19 cellular contexts compared by ENCODE assay signal in the genomic region with DNA sequence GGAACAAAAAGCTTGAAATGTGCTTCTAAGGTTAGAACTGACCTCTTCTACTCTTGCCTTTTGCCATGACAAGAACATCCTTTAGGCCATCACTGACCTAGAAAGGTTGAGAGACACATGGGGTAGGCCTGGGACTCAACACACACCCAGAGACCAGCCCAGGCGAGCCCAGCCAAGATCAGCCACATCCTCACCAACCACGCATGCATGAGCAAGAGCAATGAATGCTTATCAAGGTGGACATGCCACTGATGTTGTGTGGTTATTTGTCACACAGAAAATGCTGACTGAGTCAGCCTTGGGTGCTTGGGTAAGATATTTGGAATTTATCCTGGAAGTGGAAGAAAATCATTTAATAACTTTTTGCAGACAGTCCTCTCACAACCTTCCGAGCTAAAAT. TPM values are rescaled to one million over a fixed set of nuclear protein-coding genes. Genes with fewer than 3 reads are reported as not detected.
DNase-seq lines count a peak whose midpoint lies in the region; ATAC-seq, FAIRE-seq and TF ChIP-seq lines count a peak whose summit lies in the region.
"Had no signal": no experiment of that assay in that cellular context is flagged by ENCODE, and none has a peak within 500 bp of the region (broad histone marks: within the 10 kb centered on the region; RNA-seq: fewer than 3 reads in every experiment).

No MANE protein-coding gene starts in this region.

- H3K4me3 ChIP-seq in bronchial epithelial cell (ENCODE audit: low read depth, low read length) (no peak overlapping the region), osteoblast (ENCODE audit: insufficient read depth, low read length) (no peak overlapping the region), heart right ventricle (no peak overlapping the region)
- H3K4me3 ChIP-seq: SK-N-MC had no signal

- H4K20me1 ChIP-seq in osteoblast (ENCODE audit: insufficient read depth, low read length), result no peaks in the 10 kb centered on the region

- no peak overlapping the region for H3K4me2 ChIP-seq in osteoblast (ENCODE audit: insufficient read depth, low read length)

- peak; percentile 65 for DNase-seq in Daoy (ENCODE audit: low read depth)
- peak; percentile 9 for DNase-seq in NCI-H226
- peak; percentile 85 for DNase-seq in bronchial epithelial cell (ENCODE audit: low read depth)
- DNase-seq in osteoblast (ENCODE audit: insufficient read length, low spot score, missing footprints), result peak; percentile 50
- DNase-seq in pons (ENCODE audit: low spot score), result no peak
- DNase-seq in stimulated activated CD4-positive, alpha-beta T cell treated with anti-CD3 and anti-CD28 coated beads, Interleukin-4, amount 100 ng/mL, for 1 hour, result no peak
- no peak for DNase-seq in heart right ventricle
- DNase-seq: DMS 273 treated with DMSO at 0.1 percent for 48 hours, H7, Kasumi-1, NCI-H187, NCI-H446, Right ventricle myocardium superior had no signal

- no peaks in the 10 kb centered on the region for H3K36me3 ChIP-seq in bronchial epithelial cell (ENCODE audit: control insufficient read depth, insufficient read depth, low read length)
- no peaks in the 10 kb centered on the region for H3K36me3 ChIP-seq in osteoblast (ENCODE audit: insufficient read depth, low read length)
- no peaks in the 10 kb centered on the region for H3K36me3 ChIP-seq in heart right ventricle

- no peak overlapping the region for H2AFZ ChIP-seq in osteoblast (ENCODE audit: low read length)

- H3K27ac ChIP-seq in osteoblast (ENCODE audit: low read depth, low read length), result no peak overlapping the region
- no peak overlapping the region for H3K27ac ChIP-seq in heart right ventricle
- H3K27ac ChIP-seq: C4-2B, SK-N-MC had no signal

- 94 to 97% methylated on average over 3 of the region's 3 CpGs for WGBS in heart right ventricle, 2 donors

- H3K79me2 ChIP-seq in osteoblast (ENCODE audit: insufficient read depth, low read length), result no peaks in the 10 kb centered on the region

- no peak for FAIRE-seq in bronchial epithelial cell (lab: Jason Lieb, UNC)
- FAIRE-seq: A204.1 had no signal

- TF ChIP-seq CTCF in bronchial epithelial cell (IDR thresholded peaks at IDR 0.05; ENCODE audit: insufficient read depth, low read length, severe bottlenecking), result no peak
- TF ChIP-seq CTCF in osteoblast (IDR thresholded peaks at IDR 0.05; ENCODE audit: extremely low read depth, low read depth, low read length), result no peak
- TF ChIP-seq CTCF in heart right ventricle (IDR thresholded peaks at IDR 0.05), result no peak

- H3K9me3 ChIP-seq in osteoblast (ENCODE audit: low read depth, low read length) (peaks cover 3% of the 10 kb centered on the region), heart right ventricle (peaks cover 0 to 16% (median 0%) of the 10 kb centered on the region in 11 donors)

- H3K27me3 ChIP-seq in bronchial epithelial cell (ENCODE audit: control insufficient read depth, insufficient read depth, low read length), result no peaks in the 10 kb centered on the region
- peaks cover 10% of the 10 kb centered on the region for H3K27me3 ChIP-seq in osteoblast (ENCODE audit: insufficient read depth, low read length)
- no peaks in the 10 kb centered on the region for H3K27me3 ChIP-seq in heart right ventricle

- no peak for ATAC-seq in activated CD4-positive, CD25-positive, alpha-beta regulatory T cell treated with anti-CD3 and anti-CD28 coated beads, Interleukin-2, amount 50 U/mL, for 24 hours
- ATAC-seq in heart right ventricle, result no peak

- H3K4me1 ChIP-seq in osteoblast (ENCODE audit: insufficient read depth, low read length) (no peaks in the 10 kb centered on the region), heart right ventricle (no peaks in the 10 kb centered on the region)

- intact Hi-C loops in heart right ventricle (cut with DNase I), result no loop called here

RNA-seq across cellular contexts. Expression of gene SMIM23, which starts 39.4 kb away (rescaled TPM):
- total RNA-seq in Daoy (2014; rRNA removed; shearing (Covaris generic)), result not detected in 2 replicates
- total RNA-seq in bronchial epithelial cell (not detected in 2 replicates), osteoblast (not detected in 2 replicates), heart right ventricle (not detected)
- polyA plus RNA-seq in heart right ventricle, result not detected
- total RNA-seq: H7, HT-29, Right ventricle myocardium superior had no signal
- polyA plus RNA-seq: IgD-negative memory B cell had no signal

Comparison
In these comparisons a context has a peak if more than half of its experiments do, and no peak if none do; other contexts are left out.
1. DNase-seq: peak in Daoy (single experiment), NCI-H226 (single experiment), bronchial epithelial cell (single experiment) and osteoblast (single experiment); none in pons (single experiment), stimulated activated CD4-positive, alpha-beta T cell treated with anti-CD3 and anti-CD28 coated beads, Interleukin-4, amount 100 ng/mL, for 1 hour (single experiment) and heart right ventricle (0 of 2).